8 cellular contexts compared by ENCODE assay signal in genomic region chr14:93113678-93114067, GRCh38. TPM values are rescaled to one million over a fixed set of nuclear protein-coding genes. Genes with fewer than 3 reads are reported as not detected.
A peak's percentile ranks its signal among the peaks of the same experiment; 100 is the strongest.
DNase-seq lines count a peak whose midpoint lies in the region; ATAC-seq and TF ChIP-seq lines count a peak whose summit lies in the region.

No MANE protein-coding gene starts in this region.

- no peaks in the 10 kb centered on the region for H3K27me3 Mint-ChIP-seq in activated CD8-positive, alpha-beta T cell treated with anti-CD3 and anti-CD28 coated beads for 36 hours

- no peaks in the 10 kb centered on the region for H3K9me3 Mint-ChIP-seq in activated CD8-positive, alpha-beta T cell treated with anti-CD3 and anti-CD28 coated beads for 36 hours

- H3K4me3 Mint-ChIP-seq in activated CD8-positive, alpha-beta T cell treated with anti-CD3 and anti-CD28 coated beads for 36 hours = peak overlapping the region; percentile 77

- H3K9ac ChIP-seq in iPS-20b (ENCODE audit: low read depth, low read length) = peak overlapping the region; percentile 68; the same call in 1 of the 2 replicates

- TF ChIP-seq CTCF in activated CD8-positive, alpha-beta T cell treated with anti-CD3 and anti-CD28 coated beads for 36 hours (IDR thresholded peaks at IDR 0.05) = no peak
- TF ChIP-seq CTCF in stomach (IDR thresholded peaks at IDR 0.05) = no peak

- TF ChIP-seq POLR2A in stomach (IDR thresholded peaks at IDR 0.05) = no peak

- peaks cover 41% of the 10 kb centered on the region for H3K4me1 Mint-ChIP-seq in activated CD8-positive, alpha-beta T cell treated with anti-CD3 and anti-CD28 coated beads for 36 hours (ENCODE audit: low read depth)

- H3K36me3 Mint-ChIP-seq in activated CD8-positive, alpha-beta T cell treated with anti-CD3 and anti-CD28 coated beads for 36 hours (ENCODE audit: low read depth) = no peaks in the 10 kb centered on the region

- ATAC-seq in activated CD8-positive, alpha-beta T cell treated with anti-CD3 and anti-CD28 coated beads for 36 hours = no peak
- ATAC-seq in sciatic nerve = no peak

- CTCF ChIA-PET in activated CD8-positive, alpha-beta T cell treated with anti-CD3 and anti-CD28 coated beads for 36 hours (lab: Charles Lee) = interaction anchor here (0.7 to 9.0 kb wide), 64 partner anchors 7 to 1178 kb away, joined by 3 to 180 read pairs (median 5); partner anchors contain the start of genes GON7, LYSET, MOAP1 and UBR7

- WGBS in stomach, 5 donors = 33 to 52% (median 43%) methylated on average over 8 of the region's 8 CpGs

- no peak overlapping the region for H3K27ac Mint-ChIP-seq in activated CD8-positive, alpha-beta T cell treated with anti-CD3 and anti-CD28 coated beads for 36 hours

- peaks cover 7% of the 10 kb centered on the region for H3K27me3 ChIP-seq in iPS-20b (ENCODE audit: insufficient read depth, low read length)
- no peaks in the 10 kb centered on the region for H3K27me3 ChIP-seq in stomach

- H3K27ac ChIP-seq in iPS-20b (ENCODE audit: low read length) (no peak overlapping the region), stomach (peak overlapping the region in 4 of 5 donors; percentile 61 to 100 (median 86))

- no peak for TF ChIP-seq EP300 in stomach (IDR thresholded peaks at IDR 0.05)

- H3K4me3 ChIP-seq in iPS-20b (ENCODE audit: low read length) = peak overlapping the region; percentile 78
- H3K4me3 ChIP-seq in stomach = peak overlapping the region; percentile 68 to 79 (median 72)

- no peaks in the 10 kb centered on the region for H3K9me3 ChIP-seq in iPS-20b (ENCODE audit: insufficient read depth, low read depth, low read length)
- no peaks in the 10 kb centered on the region for H3K9me3 ChIP-seq in stomach

- intact Hi-C loops in activated CD8-positive, alpha-beta T cell treated with anti-CD3 and anti-CD28 coated beads for 36 hours (cut with micrococcal nuclease) = loop anchor here (1.0 kb wide), 1 partner anchor 26 kb away; no protein-coding TSS in a partner anchor
- intact Hi-C loops in stomach (cut with DNase I; ENCODE audit: low total_unique reads) = no loop called here
- intact Hi-C loops in sciatic nerve (cut with DNase I) = no loop called here

- POLR2A ChIA-PET in activated CD8-positive, alpha-beta T cell treated with anti-CD3 and anti-CD28 coated beads for 36 hours (lab: Charles Lee) = interaction anchor here (0.8 to 3.2 kb wide), 11 partner anchors 7 to 846 kb away, joined by 3 to 18 read pairs (median 4); no protein-coding TSS in a partner anchor

- DNase-seq in NCI-H82 (lab: John Stamatoyannopoulos, UW) (peak; percentile 55), NCI-H82 treated with DMSO at 0.1 percent for 48 hours (lab: John Stamatoyannopoulos, UW; ENCODE audit: unreplicated experiment) (no peak), stomach (no peak), germinal center (ENCODE audit: low spot score) (no peak), NCI-H524 (lab: John Stamatoyannopoulos, UW) (no peak), sciatic nerve (ENCODE audit: low spot score) (no peak)
- no peak for DNase-seq in activated CD8-positive, alpha-beta T cell treated with anti-CD3 and anti-CD28 coated beads for 36 hours

- peaks cover 16% of the 10 kb centered on the region for H3K4me1 ChIP-seq in iPS-20b (ENCODE audit: insufficient read depth, low read length)
- peaks cover 26 to 53% (median 36%) of the 10 kb centered on the region in 4 donors for H3K4me1 ChIP-seq in stomach

- H3K36me3 ChIP-seq in iPS-20b (ENCODE audit: insufficient read depth, low read depth, low read length) (0 out of 2 replicates have a peak, but pooled peaks cover 5% of the 10 kb centered on the region), stomach (peaks cover 0 to 5% (median 0%) of the 10 kb centered on the region in 4 donors)

RNA-seq across cellular contexts. Expression of gene ITPK1, which starts 2.1 kb away (rescaled TPM):
- 10 to 100 TPM; 78.5 to 83.5 TPM for total RNA-seq in activated CD8-positive, alpha-beta T cell treated with anti-CD3 and anti-CD28 coated beads for 36 hours
- 10 to 100 TPM; 17.8 to 46.3 (median 29.5) TPM for total RNA-seq in stomach
- 10 to 100 TPM; 23.3 to 32.8 (median 28.4) TPM for polyA plus RNA-seq in stomach
- total RNA-seq in sciatic nerve = 118 TPM
